ENCODE assay signal across 20 cellular contexts in genomic region chr18:29418136-29418535, GRCh38.
DNase-seq lines count a peak whose midpoint lies in the region.
"Had no signal": no experiment of that assay in that cellular context is flagged by ENCODE, and none has a peak within 500 bp of the region (broad histone marks: within the 10 kb centered on the region; RNA-seq: fewer than 3 reads in every experiment).

No MANE protein-coding gene starts in this region.

- DNase-seq in Daoy (ENCODE audit: low read depth) (peak; percentile 36), RPMI7951 (ENCODE audit: low read depth) (peak; percentile 42), fibroblast of gingiva (ENCODE audit: low read depth) (peak; percentile 23), renal cortical epithelial cell (ENCODE audit: low read depth) (peak; percentile 63), NCI-H345 treated with DMSO at 0.1 percent for 48 hours (lab: John Stamatoyannopoulos, UW; ENCODE audit: unreplicated experiment) (no peak), NCI-H524 (lab: John Stamatoyannopoulos, UW) (no peak), H4 (ENCODE audit: low spot score) (no peak)
- DNase-seq in stimulated activated CD4-positive, alpha-beta T cell treated with anti-CD3 and anti-CD28 coated beads, Interleukin-4, amount 100 ng/mL, for 4 hours = no peak
- DNase-seq: activated CD4-positive, alpha-beta memory T cell treated with anti-CD3 and anti-CD28 coated beads for 36 hours; CD4-positive, CD25-positive, alpha-beta regulatory T cell; cortex of kidney; lower lobe of right lung; MG63; NCI-H187; NCI-H526; nephron progenitor cell; PC-9; right cardiac atrium; stimulated activated CD4-positive, alpha-beta T cell treated with anti-CD3 and anti-CD28 coated beads, Interleukin-2, amount 100 ng/mL, for 48 hours; thyroid gland had no signal

Comparison
In these comparisons a context has a peak if more than half of its experiments do, and no peak if none do; other contexts are left out.
1. DNase-seq: peak in Daoy (single experiment), RPMI7951 (single experiment), fibroblast of gingiva (single experiment) and renal cortical epithelial cell (single experiment); none in NCI-H345 treated with DMSO at 0.1 percent for 48 hours (single experiment), stimulated activated CD4-positive, alpha-beta T cell treated with anti-CD3 and anti-CD28 coated beads, Interleukin-4, amount 100 ng/mL, for 4 hours (0 of 2), NCI-H524 (0 of 2) and H4 (single experiment).